8 cellular contexts compared by ENCODE assay signal in the genomic region with DNA sequence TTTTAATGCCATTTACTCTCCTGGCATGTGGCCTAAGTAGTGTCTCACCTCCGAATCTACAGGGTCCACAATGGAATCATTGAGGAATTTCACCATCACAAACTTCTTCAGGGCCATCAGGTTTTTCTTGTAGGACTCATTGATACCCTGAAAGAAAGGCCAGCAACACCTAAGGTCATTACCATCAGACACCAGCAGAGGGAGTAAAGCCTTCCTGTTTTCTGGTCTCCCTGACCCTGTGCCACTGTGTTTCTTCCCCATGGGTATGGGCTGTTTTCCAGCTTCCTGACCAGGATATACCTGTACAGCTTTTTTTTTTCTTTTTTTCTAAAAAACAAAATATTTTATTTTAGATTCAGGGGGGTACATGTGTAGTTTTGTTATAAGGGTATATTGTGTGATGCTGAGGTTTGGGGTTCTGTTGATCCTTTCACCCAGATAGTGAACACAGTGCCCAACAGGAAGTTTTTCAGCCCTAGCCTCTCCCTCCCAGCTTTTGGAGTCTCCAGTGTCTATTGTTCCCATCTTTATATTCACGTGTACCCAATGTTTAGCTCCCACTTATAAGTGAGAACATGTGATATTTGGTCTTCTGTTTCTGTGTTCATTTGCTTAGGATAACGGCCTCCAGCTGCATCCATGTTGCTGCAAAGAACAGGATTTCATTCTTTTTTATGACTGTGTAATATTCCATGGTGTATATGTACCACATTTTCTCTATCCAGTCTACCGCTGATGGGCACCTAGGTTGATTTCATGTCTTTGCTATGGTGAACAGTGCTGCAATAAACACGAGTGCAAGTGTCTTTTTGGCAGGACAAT. TPM values are rescaled to one million over a fixed set of nuclear protein-coding genes. Genes with fewer than 3 reads are reported as not detected.
DNase-seq lines count a peak whose midpoint lies in the region; ATAC-seq and TF ChIP-seq lines count a peak whose summit lies in the region.

No MANE protein-coding gene starts in this region.

- H3K27me3 ChIP-seq in CD8-positive, alpha-beta memory T cell (ENCODE audit: insufficient read depth, low read length, poor library complexity, severe bottlenecking): no peaks in the 10 kb centered on the region
- H3K27me3 ChIP-seq in neutrophil: no peaks in the 10 kb centered on the region

- CTCF ChIA-PET in CD8-positive, alpha-beta memory T cell (lab: Charles Lee): interaction anchor here (0.9 to 2.6 kb wide), 13 partner anchors 9 to 371 kb away, joined by 3 to 13 read pairs (median 4); a partner anchor contains a TSS
- CTCF ChIA-PET in HEK293 (lab: Yijun Ruan, JAX): interaction anchor here (0.6 to 3.3 kb wide), 28 partner anchors 8 to 596 kb away, joined by 3 to 20 read pairs (median 4); no protein-coding TSS in a partner anchor
- CTCF ChIA-PET in activated CD8-positive, alpha-beta T cell treated with anti-CD3 and anti-CD28 coated beads for 36 hours (lab: Charles Lee): interaction anchor here (0.8 to 4.3 kb wide), 20 partner anchors 8 to 263 kb away, joined by 3 to 27 read pairs (median 4); no protein-coding TSS in a partner anchor

- peaks cover 6 to 9% (median 7%) of the 10 kb centered on the region in 3 donors for H3K4me1 Mint-ChIP-seq in CD8-positive, alpha-beta memory T cell
- peaks cover 5% of the 10 kb centered on the region for H3K4me1 Mint-ChIP-seq in activated CD8-positive, alpha-beta T cell treated with anti-CD3 and anti-CD28 coated beads for 36 hours (ENCODE audit: low read depth)

- H3K27ac Mint-ChIP-seq in CD8-positive, alpha-beta memory T cell: peak overlapping the region in 6 of 8 donors; percentile 12 to 84 (median 80)
- peak overlapping the region; percentile 20 for H3K27ac Mint-ChIP-seq in activated CD8-positive, alpha-beta T cell treated with anti-CD3 and anti-CD28 coated beads for 36 hours

- peak in 4 of 5 donors; percentile 10 to 49 (median 33) for DNase-seq in CD8-positive, alpha-beta memory T cell
- DNase-seq in NCI-H748 (lab: John Stamatoyannopoulos, UW; ENCODE audit: unreplicated experiment) (peak; percentile 90), fibroblast of gingiva (ENCODE audit: low read depth) (peak; percentile 30)
- DNase-seq in activated CD8-positive, alpha-beta T cell treated with anti-CD3 and anti-CD28 coated beads for 36 hours: peak; percentile 62

- H3K36me3 ChIP-seq in CD8-positive, alpha-beta memory T cell (ENCODE audit: insufficient read depth, low read length): peaks cover 17% of the 10 kb centered on the region
- H3K36me3 ChIP-seq in HEK293 (ENCODE audit: control insufficient read depth in 2 of 2, insufficient read depth in 1 of 2, low read length in 2 of 2) (peaks cover 26 to 88% of the 10 kb centered on the region in 2 experiments), neutrophil (peaks cover 64% of the 10 kb centered on the region)

- H3K9me3 Mint-ChIP-seq in CD8-positive, alpha-beta memory T cell: no peaks in the 10 kb centered on the region
- no peaks in the 10 kb centered on the region for H3K9me3 Mint-ChIP-seq in activated CD8-positive, alpha-beta T cell treated with anti-CD3 and anti-CD28 coated beads for 36 hours

- H3K36me3 Mint-ChIP-seq in CD8-positive, alpha-beta memory T cell: peaks cover 0 to 70% (median 13%) of the 10 kb centered on the region in 3 donors
- peaks cover 41% of the 10 kb centered on the region for H3K36me3 Mint-ChIP-seq in activated CD8-positive, alpha-beta T cell treated with anti-CD3 and anti-CD28 coated beads for 36 hours (ENCODE audit: low read depth)

- no peaks in the 10 kb centered on the region for H3K27me3 Mint-ChIP-seq in CD8-positive, alpha-beta memory T cell
- no peaks in the 10 kb centered on the region for H3K27me3 Mint-ChIP-seq in activated CD8-positive, alpha-beta T cell treated with anti-CD3 and anti-CD28 coated beads for 36 hours

- ATAC-seq in activated CD8-positive, alpha-beta T cell treated with anti-CD3 and anti-CD28 coated beads for 36 hours: peak; percentile 94
- no peak for ATAC-seq in GM18909 (IDR thresholded peaks at IDR 0.05; ENCODE audit: poor library complexity, unreplicated experiment)
- no peak for ATAC-seq in HG02642 (IDR thresholded peaks at IDR 0.05; ENCODE audit: poor library complexity, unreplicated experiment)

- H3K9me3 ChIP-seq in CD8-positive, alpha-beta memory T cell (ENCODE audit: low read length): no peaks in the 10 kb centered on the region
- H3K9me3 ChIP-seq in HEK293 (ENCODE audit: control insufficient read depth, insufficient read depth, low read depth, low read length) (no peaks in the 10 kb centered on the region), neutrophil (no peaks in the 10 kb centered on the region)

- no peak overlapping the region for H3K4me3 ChIP-seq in CD8-positive, alpha-beta memory T cell (ENCODE audit: low read length)
- H3K4me3 ChIP-seq in HEK293 (ENCODE audit: low read depth, low read length) (no peak overlapping the region), neutrophil (ENCODE audit: low read depth in 1 of 2, low read length in 1 of 2) (no peak overlapping the region)

- TF ChIP-seq CTCF in HEK293 (tag by site-specific recombination; IDR thresholded peaks at IDR 0.05): peak; percentile 17; the same call in 1 of the 2 replicates
- peak; percentile 90 for TF ChIP-seq CTCF in activated CD8-positive, alpha-beta T cell treated with anti-CD3 and anti-CD28 coated beads for 36 hours (IDR thresholded peaks at IDR 0.05)
- TF ChIP-seq CTCF in neutrophil (IDR thresholded peaks at IDR 0.05): peak; percentile 84

- POLR2A ChIA-PET in CD8-positive, alpha-beta memory T cell (lab: Charles Lee): no interaction called here
- POLR2A ChIA-PET in HEK293 (lab: Yijun Ruan, JAX): no interaction called here
- POLR2A ChIA-PET in activated CD8-positive, alpha-beta T cell treated with anti-CD3 and anti-CD28 coated beads for 36 hours (lab: Charles Lee): interaction anchor here (0.9 to 8.5 kb wide), 3 partner anchors 11 to 19 kb away, joined by 3 to 48 read pairs (median 4); no protein-coding TSS in a partner anchor

- no peaks in the 10 kb centered on the region for H3K4me1 ChIP-seq in CD8-positive, alpha-beta memory T cell (ENCODE audit: insufficient read depth, low read length)
- H3K4me1 ChIP-seq in HEK293 (ENCODE audit: control insufficient read depth, insufficient read depth, low read length) (no peaks in the 10 kb centered on the region), neutrophil (ENCODE audit: control insufficient read depth in 1 of 2, insufficient read depth in 1 of 2, low read depth in 1 of 2, low read length in 1 of 2) (peaks cover 63 to 67% of the 10 kb centered on the region in 2 experiments)

- intact Hi-C loops in activated CD8-positive, alpha-beta T cell treated with anti-CD3 and anti-CD28 coated beads for 36 hours (cut with micrococcal nuclease): no loop called here

- no peak overlapping the region for H3K4me3 Mint-ChIP-seq in CD8-positive, alpha-beta memory T cell
- H3K4me3 Mint-ChIP-seq in activated CD8-positive, alpha-beta T cell treated with anti-CD3 and anti-CD28 coated beads for 36 hours: no peak overlapping the region

- no peak overlapping the region for H3K27ac ChIP-seq in CD8-positive, alpha-beta memory T cell (ENCODE audit: low read depth, low read length)
- H3K27ac ChIP-seq in HEK293 (ENCODE audit: extremely low read depth, low read depth, low read length) (no peak overlapping the region), neutrophil (peak overlapping the region; percentile 40)

TF ChIP-seq in HEK293, 187 proteins besides CTCF, POLR2A, EP300 and RAD21:
- TF ChIP-seq ZIC2 (tag by site-specific recombination; IDR thresholded peaks at IDR 0.05) (no peak), ZNF585B (tag by site-specific recombination; IDR thresholded peaks at IDR 0.05) (no peak), ZNF654 (tag by site-specific recombination; IDR thresholded peaks at IDR 0.05; ENCODE audit: low read depth) (peak; percentile 54), ZNF660 (tag by site-specific recombination; IDR thresholded peaks at IDR 0.05) (0 out of 2 replicates have a peak, but pooled peaks have one; percentile 21), ZNF146 (tag by site-specific recombination; IDR thresholded peaks at IDR 0.05) (peak; percentile 94)
- TF ChIP-seq, protein P1, sequence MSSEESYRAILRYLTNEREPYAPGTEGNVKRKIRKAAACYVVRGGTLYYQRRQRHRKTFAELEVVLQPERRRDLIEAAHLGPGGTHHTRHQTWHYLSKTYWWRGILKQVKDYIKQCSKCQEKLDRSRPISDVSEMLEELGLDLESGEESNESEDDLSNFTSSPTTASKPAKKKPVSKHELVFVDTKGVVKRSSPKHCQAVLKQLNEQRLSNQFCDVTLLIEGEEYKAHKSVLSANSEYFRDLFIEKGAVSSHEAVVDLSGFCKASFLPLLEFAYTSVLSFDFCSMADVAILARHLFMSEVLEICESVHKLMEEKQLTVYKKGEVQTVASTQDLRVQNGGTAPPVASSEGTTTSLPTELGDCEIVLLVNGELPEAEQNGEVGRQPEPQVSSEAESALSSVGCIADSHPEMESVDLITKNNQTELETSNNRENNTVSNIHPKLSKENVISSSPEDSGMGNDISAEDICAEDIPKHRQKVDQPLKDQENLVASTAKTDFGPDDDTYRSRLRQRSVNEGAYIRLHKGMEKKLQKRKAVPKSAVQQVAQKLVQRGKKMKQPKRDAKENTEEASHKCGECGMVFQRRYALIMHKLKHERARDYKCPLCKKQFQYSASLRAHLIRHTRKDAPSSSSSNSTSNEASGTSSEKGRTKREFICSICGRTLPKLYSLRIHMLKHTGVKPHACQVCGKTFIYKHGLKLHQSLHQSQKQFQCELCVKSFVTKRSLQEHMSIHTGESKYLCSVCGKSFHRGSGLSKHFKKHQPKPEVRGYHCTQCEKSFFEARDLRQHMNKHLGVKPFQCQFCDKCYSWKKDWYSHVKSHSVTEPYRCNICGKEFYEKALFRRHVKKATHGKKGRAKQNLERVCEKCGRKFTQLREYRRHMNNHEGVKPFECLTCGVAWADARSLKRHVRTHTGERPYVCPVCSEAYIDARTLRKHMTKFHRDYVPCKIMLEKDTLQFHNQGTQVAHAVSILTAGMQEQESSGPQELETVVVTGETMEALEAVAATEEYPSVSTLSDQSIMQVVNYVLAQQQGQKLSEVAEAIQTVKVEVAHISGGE (tag by site-specific recombination; conservative IDR thresholded peaks at IDR 0.05; ENCODE audit: low read depth): peak; percentile 42; the same call in 1 of the 2 replicates

RNA-seq across cellular contexts. Expression of a gene that starts 18.3 kb away (rescaled TPM):
- total RNA-seq in CD8-positive, alpha-beta memory T cell: 100 to 1,000 TPM; 114 to 130 TPM
- polyA plus RNA-seq in CD8-positive, alpha-beta memory T cell: 138 TPM
- total RNA-seq in activated CD8-positive, alpha-beta T cell treated with anti-CD3 and anti-CD28 coated beads for 36 hours: 10 to 100 TPM; 60.6 to 69.1 TPM

RNA-seq across cellular contexts. Expression of a gene that starts 38.2 kb away (rescaled TPM):
- total RNA-seq in CD8-positive, alpha-beta memory T cell: 100 to 1,000 TPM; 519 to 536 TPM
- polyA plus RNA-seq in CD8-positive, alpha-beta memory T cell: 788 TPM
- total RNA-seq in activated CD8-positive, alpha-beta T cell treated with anti-CD3 and anti-CD28 coated beads for 36 hours: 100 to 1,000 TPM; 511 to 512 TPM

Comparison
In these comparisons a context has a peak if more than half of its experiments do, and no peak if none do; other contexts are left out.
1. DNase-seq: peak in every context shown above with its lines; median percentile 90 in NCI-H748; 62 in activated CD8-positive, alpha-beta T cell treated with anti-CD3 and anti-CD28 coated beads for 36 hours; 33 in CD8-positive, alpha-beta memory T cell; 30 in fibroblast of gingiva.
2. CTCF ChIP-seq: peak in every context shown above with its lines; median percentile 90 in activated CD8-positive, alpha-beta T cell treated with anti-CD3 and anti-CD28 coated beads for 36 hours; 84 in neutrophil; 17 in HEK293.